8 cellular contexts compared by ENCODE assay signal in the genomic region with DNA sequence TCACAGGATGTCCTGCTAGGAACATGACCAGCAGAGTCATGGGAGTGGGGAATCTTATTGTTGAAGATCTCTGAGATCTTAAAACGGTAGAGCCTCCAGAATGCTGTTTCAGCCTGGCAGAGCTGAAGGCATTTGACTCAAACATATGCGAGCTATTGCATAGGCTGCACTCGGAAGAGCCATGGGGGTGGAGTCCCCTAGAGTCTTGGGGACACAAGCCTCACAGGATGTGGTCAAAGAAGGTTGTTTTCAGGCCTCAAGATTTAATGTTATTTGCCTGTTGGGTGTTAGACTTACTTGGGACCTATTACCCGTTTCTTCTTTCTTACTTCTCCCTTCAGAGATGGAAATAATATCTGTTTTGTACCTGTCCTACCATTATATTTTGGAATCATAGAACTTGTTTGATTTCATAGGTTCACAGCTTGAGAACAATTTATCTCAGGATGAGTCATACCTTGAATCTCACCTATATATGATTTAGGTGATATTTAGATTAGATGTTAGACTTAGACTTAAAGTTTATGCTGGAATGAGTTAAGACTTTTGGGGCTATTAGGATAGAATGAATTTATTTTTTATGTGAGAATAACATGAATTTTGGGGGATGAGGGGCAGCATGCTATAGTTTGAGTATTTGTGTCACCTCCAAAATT.
DNase-seq lines count a peak whose midpoint lies in the region; ATAC-seq, FAIRE-seq and TF ChIP-seq lines count a peak whose summit lies in the region.

No MANE protein-coding gene starts in this region.

- POLR2A ChIA-PET in K562 (lab: Yijun Ruan, JAX), result no interaction called here

- H3K4me3 ChIP-seq in NB4 (ENCODE audit: low read depth, low read length) (no peak overlapping the region), K562 (no peak overlapping the region)

- no peaks in the 10 kb centered on the region for H4K20me1 ChIP-seq in K562 (replicated peaks; ENCODE audit: control insufficient read depth, insufficient read depth, low read length)

- H3K4me2 ChIP-seq in K562 (ENCODE audit: insufficient read depth, low read length), result no peak overlapping the region

- TF ChIP-seq CTCF in NB4 (IDR thresholded peaks at IDR 0.05; ENCODE audit: low read depth, low read length) (no peak), K562 (IDR thresholded peaks at IDR 0.05 in 2 of 3, conservative IDR thresholded peaks at IDR 0.05 in 1 of 3; ENCODE audit: insufficient read depth in 2 of 3, low read depth in 1 of 3, low read length in 3 of 3) (no peak), D721Med (IDR thresholded peaks at IDR 0.05; ENCODE audit: insufficient read depth, missing control alignments) (no peak)

- ATAC-seq in GM18508 (IDR thresholded peaks at IDR 0.05; ENCODE audit: insufficient read depth, unreplicated experiment) (peak; percentile 81), GM21825 (IDR thresholded peaks at IDR 0.05; ENCODE audit: unreplicated experiment) (peak; percentile 94), K562 (no peak)

- in situ Hi-C loops in K562 (cut with MboI), result no loop called here

- DNase-seq in NB4 (ENCODE audit: low read depth) (peak; percentile 81), K562 (ENCODE audit: extremely low read depth in 1 of 4, low spot score in 3 of 4) (no peak), NCI-H748 treated with DMSO at 0.1 percent for 48 hours (lab: John Stamatoyannopoulos, UW) (no peak), D721Med (ENCODE audit: insufficient read length, low spot score) (no peak), OCI-M2 (lab: John Stamatoyannopoulos, UW; ENCODE audit: unreplicated experiment) (no peak), DMS114 treated with DMSO at 0.1 percent for 48 hours (lab: John Stamatoyannopoulos, UW; ENCODE audit: unreplicated experiment) (no peak)

- no peaks in the 10 kb centered on the region for H3K4me1 ChIP-seq in K562 (replicated peaks in 1 of 2; ENCODE audit: control insufficient read depth in 2 of 2, insufficient read depth in 2 of 2, low read length in 2 of 2)

- TF ChIP-seq EP300 in K562 (IDR thresholded peaks at IDR 0.05; ENCODE audit: low read length), result no peak

- WGBS in K562 (ENCODE audit: insufficient coverage, low coverage, missing lambda C conversion rate), result 8% methylated on average over 4 of the region's 4 CpGs

- no TSS peak for BruUV-seq in K562 (replicated peaks; lab: Mats Ljungman, UMichigan)

- no peak overlapping the region for H3K9ac ChIP-seq in K562 (ENCODE audit: insufficient read depth in 1 of 2, low read depth in 2 of 2, low read length in 2 of 2)

- no peaks in the 10 kb centered on the region for H3K79me2 ChIP-seq in K562 (ENCODE audit: control insufficient read depth, insufficient read depth, low read length)

- TF ChIP-seq RAD21 in K562 (CRISPR knock-in tag; conservative IDR thresholded peaks at IDR 0.05 in 1 of 2, IDR thresholded peaks at IDR 0.05 in 1 of 2), result no peak

- H2AFZ ChIP-seq in K562 (ENCODE audit: low read depth, low read length), result no peak overlapping the region

- no peaks in the 10 kb centered on the region for H3K9me1 ChIP-seq in K562 (ENCODE audit: control insufficient read depth, insufficient read depth, low read length)

- no peak overlapping the region for H3K27ac ChIP-seq in K562 (ENCODE audit: extremely low read depth, low read depth, low read length)

- FAIRE-seq in K562 (lab: Jason Lieb, UNC) (no peak), D721Med (lab: Jason Lieb, UNC) (no peak)

- H3K9me3 ChIP-seq in K562 (replicated peaks; ENCODE audit: control insufficient read depth, insufficient read depth, low read depth, low read length), result no peaks in the 10 kb centered on the region

- no peaks in the 10 kb centered on the region for H3K27me3 ChIP-seq in K562 (ENCODE audit: control insufficient read depth in 2 of 2, insufficient read depth in 2 of 2, low read length in 2 of 2)

- TF ChIP-seq POLR2A in NB4 (IDR thresholded peaks at IDR 0.05; ENCODE audit: extremely low read depth, insufficient read length) (no peak), K562 (conservative IDR thresholded peaks at IDR 0.05) (no peak)

- intact Hi-C loops in K562 (cut with micrococcal nuclease), result no loop called here

- CTCF ChIA-PET in K562 (lab: Yijun Ruan, JAX; ENCODE audit: low intra/inter-chr PET ratio), result no interaction called here

- no peaks in the 10 kb centered on the region for H3K36me3 ChIP-seq in K562 (ENCODE audit: control insufficient read depth, insufficient read depth, low read length)

TF ChIP-seq in K562, 482 proteins besides CTCF, POLR2A, EP300 and RAD21:
- no peak for TF ChIP-seq TAL1 (IDR thresholded peaks at IDR 0.05)
- 0 out of 2 replicates have a peak, but pooled peaks have one; percentile 29 for TF ChIP-seq GABPA (tag; conservative IDR thresholded peaks at IDR 0.05; ENCODE audit: low read depth)
TF ChIP-seq in K562: peak in this region for 1.
